In genomic region chr9:69653261-69653660, GRCh38 we compare ENCODE assay signal across 3 cellular contexts.
TF ChIP-seq lines count a peak whose summit lies in the region.

No MANE protein-coding gene starts in this region.

TF ChIP-seq in liver, 16 proteins besides CTCF, POLR2A, EP300 and RAD21:
- TF ChIP-seq FOXA1 (IDR thresholded peaks at IDR 0.05) (peak; percentile 88), GABPA (IDR thresholded peaks at IDR 0.05 in 1 of 2, conservative IDR thresholded peaks at IDR 0.05 in 1 of 2) (no peak), YY1 (IDR thresholded peaks at IDR 0.05) (peak; percentile 77), ATF3 (IDR thresholded peaks at IDR 0.05) (no peak), HNF4G (IDR thresholded peaks at IDR 0.05) (no peak), FOXA2 (IDR thresholded peaks at IDR 0.05) (peak; percentile 93), SP1 (IDR thresholded peaks at IDR 0.05) (peak; percentile 73), NR2F2 (IDR thresholded peaks at IDR 0.05) (no peak), HNF4A (conservative IDR thresholded peaks at IDR 0.05) (peak; percentile 55 to 82), TAF1 (conservative IDR thresholded peaks at IDR 0.05) (no peak), REST (IDR thresholded peaks at IDR 0.05) (peak; percentile 84), RXRA (IDR thresholded peaks at IDR 0.05) (peak; percentile 79 to 92), JUND (IDR thresholded peaks at IDR 0.05) (peak in 1 of 2 donors; percentile 66), EGR1 (IDR thresholded peaks at IDR 0.05; ENCODE audit: low read depth in 2 of 2) (peak in 1 of 2 donors; percentile 60)
- TF ChIP-seq, protein P1, sequence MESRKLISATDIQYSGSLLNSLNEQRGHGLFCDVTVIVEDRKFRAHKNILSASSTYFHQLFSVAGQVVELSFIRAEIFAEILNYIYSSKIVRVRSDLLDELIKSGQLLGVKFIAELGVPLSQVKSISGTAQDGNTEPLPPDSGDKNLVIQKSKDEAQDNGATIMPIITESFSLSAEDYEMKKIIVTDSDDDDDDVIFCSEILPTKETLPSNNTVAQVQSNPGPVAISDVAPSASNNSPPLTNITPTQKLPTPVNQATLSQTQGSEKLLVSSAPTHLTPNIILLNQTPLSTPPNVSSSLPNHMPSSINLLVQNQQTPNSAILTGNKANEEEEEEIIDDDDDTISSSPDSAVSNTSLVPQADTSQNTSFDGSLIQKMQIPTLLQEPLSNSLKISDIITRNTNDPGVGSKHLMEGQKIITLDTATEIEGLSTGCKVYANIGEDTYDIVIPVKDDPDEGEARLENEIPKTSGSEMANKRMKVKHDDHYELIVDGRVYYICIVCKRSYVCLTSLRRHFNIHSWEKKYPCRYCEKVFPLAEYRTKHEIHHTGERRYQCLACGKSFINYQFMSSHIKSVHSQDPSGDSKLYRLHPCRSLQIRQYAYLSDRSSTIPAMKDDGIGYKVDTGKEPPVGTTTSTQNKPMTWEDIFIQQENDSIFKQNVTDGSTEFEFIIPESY (IDR thresholded peaks at IDR 0.05): peak; percentile 34
- TF ChIP-seq, protein P2, sequence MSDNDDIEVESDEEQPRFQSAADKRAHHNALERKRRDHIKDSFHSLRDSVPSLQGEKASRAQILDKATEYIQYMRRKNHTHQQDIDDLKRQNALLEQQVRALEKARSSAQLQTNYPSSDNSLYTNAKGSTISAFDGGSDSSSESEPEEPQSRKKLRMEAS (IDR thresholded peaks at IDR 0.05): peak; percentile 71
TF ChIP-seq in liver: peak in this region for 11.

TF ChIP-seq in HepG2, 621 proteins besides CTCF, POLR2A, EP300 and RAD21:
- TF ChIP-seq REST (IDR thresholded peaks at IDR 0.05; ENCODE audit: borderline replicate concordance in 1 of 2, low read depth in 1 of 2, low read length in 2 of 2) (no peak), RFX3 (CRISPR knock-in tag; IDR thresholded peaks at IDR 0.05) (no peak), ZNF34 (CRISPR knock-in tag; IDR thresholded peaks at IDR 0.05; ENCODE audit: borderline replicate concordance) (no peak), ZSCAN25 (CRISPR knock-in tag; IDR thresholded peaks at IDR 0.05) (no peak), KLF15 (CRISPR knock-in tag; IDR thresholded peaks at IDR 0.05; ENCODE audit: borderline replicate concordance) (no peak), ZNF503 (CRISPR knock-in tag; IDR thresholded peaks at IDR 0.05) (no peak)

TF ChIP-seq in H1, 55 proteins besides CTCF, POLR2A, EP300 and RAD21:
- no peak for TF ChIP-seq SP1 (IDR thresholded peaks at IDR 0.05; ENCODE audit: low read depth, low read length)
- TF ChIP-seq YY1 (IDR thresholded peaks at IDR 0.05; ENCODE audit: low read depth, low read length): no peak
- no peak for TF ChIP-seq HDAC6 (IDR thresholded peaks at IDR 0.05; ENCODE audit: low read depth, low read length)
- TF ChIP-seq RXRA (IDR thresholded peaks at IDR 0.05; ENCODE audit: insufficient read depth, low read depth, low read length): no peak
- TF ChIP-seq SUZ12 (IDR thresholded peaks at IDR 0.05; ENCODE audit: low read length): no peak
- no peak for TF ChIP-seq KDM1A (IDR thresholded peaks at IDR 0.05; ENCODE audit: borderline replicate concordance, low read length)
- no peak for TF ChIP-seq CBX8 (IDR thresholded peaks at IDR 0.05; ENCODE audit: borderline replicate concordance, low read depth, low read length)
- TF ChIP-seq CBX5 (IDR thresholded peaks at IDR 0.05; ENCODE audit: low read depth, low read length): no peak
- TF ChIP-seq CTBP2 (IDR thresholded peaks at IDR 0.05; ENCODE audit: borderline replicate concordance, insufficient read depth, insufficient read length, low read length): no peak
- TF ChIP-seq ASH2L (IDR thresholded peaks at IDR 0.05; ENCODE audit: low read length): no peak
- TF ChIP-seq, protein P3, sequence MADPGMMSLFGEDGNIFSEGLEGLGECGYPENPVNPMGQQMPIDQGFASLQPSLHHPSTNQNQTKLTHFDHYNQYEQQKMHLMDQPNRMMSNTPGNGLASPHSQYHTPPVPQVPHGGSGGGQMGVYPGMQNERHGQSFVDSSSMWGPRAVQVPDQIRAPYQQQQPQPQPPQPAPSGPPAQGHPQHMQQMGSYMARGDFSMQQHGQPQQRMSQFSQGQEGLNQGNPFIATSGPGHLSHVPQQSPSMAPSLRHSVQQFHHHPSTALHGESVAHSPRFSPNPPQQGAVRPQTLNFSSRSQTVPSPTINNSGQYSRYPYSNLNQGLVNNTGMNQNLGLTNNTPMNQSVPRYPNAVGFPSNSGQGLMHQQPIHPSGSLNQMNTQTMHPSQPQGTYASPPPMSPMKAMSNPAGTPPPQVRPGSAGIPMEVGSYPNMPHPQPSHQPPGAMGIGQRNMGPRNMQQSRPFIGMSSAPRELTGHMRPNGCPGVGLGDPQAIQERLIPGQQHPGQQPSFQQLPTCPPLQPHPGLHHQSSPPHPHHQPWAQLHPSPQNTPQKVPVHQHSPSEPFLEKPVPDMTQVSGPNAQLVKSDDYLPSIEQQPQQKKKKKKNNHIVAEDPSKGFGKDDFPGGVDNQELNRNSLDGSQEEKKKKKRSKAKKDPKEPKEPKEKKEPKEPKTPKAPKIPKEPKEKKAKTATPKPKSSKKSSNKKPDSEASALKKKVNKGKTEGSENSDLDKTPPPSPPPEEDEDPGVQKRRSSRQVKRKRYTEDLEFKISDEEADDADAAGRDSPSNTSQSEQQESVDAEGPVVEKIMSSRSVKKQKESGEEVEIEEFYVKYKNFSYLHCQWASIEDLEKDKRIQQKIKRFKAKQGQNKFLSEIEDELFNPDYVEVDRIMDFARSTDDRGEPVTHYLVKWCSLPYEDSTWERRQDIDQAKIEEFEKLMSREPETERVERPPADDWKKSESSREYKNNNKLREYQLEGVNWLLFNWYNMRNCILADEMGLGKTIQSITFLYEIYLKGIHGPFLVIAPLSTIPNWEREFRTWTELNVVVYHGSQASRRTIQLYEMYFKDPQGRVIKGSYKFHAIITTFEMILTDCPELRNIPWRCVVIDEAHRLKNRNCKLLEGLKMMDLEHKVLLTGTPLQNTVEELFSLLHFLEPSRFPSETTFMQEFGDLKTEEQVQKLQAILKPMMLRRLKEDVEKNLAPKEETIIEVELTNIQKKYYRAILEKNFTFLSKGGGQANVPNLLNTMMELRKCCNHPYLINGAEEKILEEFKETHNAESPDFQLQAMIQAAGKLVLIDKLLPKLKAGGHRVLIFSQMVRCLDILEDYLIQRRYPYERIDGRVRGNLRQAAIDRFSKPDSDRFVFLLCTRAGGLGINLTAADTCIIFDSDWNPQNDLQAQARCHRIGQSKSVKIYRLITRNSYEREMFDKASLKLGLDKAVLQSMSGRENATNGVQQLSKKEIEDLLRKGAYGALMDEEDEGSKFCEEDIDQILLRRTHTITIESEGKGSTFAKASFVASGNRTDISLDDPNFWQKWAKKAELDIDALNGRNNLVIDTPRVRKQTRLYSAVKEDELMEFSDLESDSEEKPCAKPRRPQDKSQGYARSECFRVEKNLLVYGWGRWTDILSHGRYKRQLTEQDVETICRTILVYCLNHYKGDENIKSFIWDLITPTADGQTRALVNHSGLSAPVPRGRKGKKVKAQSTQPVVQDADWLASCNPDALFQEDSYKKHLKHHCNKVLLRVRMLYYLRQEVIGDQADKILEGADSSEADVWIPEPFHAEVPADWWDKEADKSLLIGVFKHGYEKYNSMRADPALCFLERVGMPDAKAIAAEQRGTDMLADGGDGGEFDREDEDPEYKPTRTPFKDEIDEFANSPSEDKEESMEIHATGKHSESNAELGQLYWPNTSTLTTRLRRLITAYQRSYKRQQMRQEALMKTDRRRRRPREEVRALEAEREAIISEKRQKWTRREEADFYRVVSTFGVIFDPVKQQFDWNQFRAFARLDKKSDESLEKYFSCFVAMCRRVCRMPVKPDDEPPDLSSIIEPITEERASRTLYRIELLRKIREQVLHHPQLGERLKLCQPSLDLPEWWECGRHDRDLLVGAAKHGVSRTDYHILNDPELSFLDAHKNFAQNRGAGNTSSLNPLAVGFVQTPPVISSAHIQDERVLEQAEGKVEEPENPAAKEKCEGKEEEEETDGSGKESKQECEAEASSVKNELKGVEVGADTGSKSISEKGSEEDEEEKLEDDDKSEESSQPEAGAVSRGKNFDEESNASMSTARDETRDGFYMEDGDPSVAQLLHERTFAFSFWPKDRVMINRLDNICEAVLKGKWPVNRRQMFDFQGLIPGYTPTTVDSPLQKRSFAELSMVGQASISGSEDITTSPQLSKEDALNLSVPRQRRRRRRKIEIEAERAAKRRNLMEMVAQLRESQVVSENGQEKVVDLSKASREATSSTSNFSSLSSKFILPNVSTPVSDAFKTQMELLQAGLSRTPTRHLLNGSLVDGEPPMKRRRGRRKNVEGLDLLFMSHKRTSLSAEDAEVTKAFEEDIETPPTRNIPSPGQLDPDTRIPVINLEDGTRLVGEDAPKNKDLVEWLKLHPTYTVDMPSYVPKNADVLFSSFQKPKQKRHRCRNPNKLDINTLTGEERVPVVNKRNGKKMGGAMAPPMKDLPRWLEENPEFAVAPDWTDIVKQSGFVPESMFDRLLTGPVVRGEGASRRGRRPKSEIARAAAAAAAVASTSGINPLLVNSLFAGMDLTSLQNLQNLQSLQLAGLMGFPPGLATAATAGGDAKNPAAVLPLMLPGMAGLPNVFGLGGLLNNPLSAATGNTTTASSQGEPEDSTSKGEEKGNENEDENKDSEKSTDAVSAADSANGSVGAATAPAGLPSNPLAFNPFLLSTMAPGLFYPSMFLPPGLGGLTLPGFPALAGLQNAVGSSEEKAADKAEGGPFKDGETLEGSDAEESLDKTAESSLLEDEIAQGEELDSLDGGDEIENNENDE (IDR thresholded peaks at IDR 0.05; ENCODE audit: insufficient replicate concordance, low read length): no peak
- no peak for TF ChIP-seq KDM5A (IDR thresholded peaks at IDR 0.05; ENCODE audit: low read length)
- no peak for TF ChIP-seq CHD2 (IDR thresholded peaks at IDR 0.05; ENCODE audit: low read length)
- no peak for TF ChIP-seq SIRT6 (IDR thresholded peaks at IDR 0.05; ENCODE audit: low read length)
- no peak for TF ChIP-seq CREB1 (IDR thresholded peaks at IDR 0.05)
- TF ChIP-seq TAF7 (optimal IDR thresholded peaks at IDR 0.05; ENCODE audit: borderline replicate concordance, low read depth, low read length): no peak
- no peak for TF ChIP-seq TEAD4 (IDR thresholded peaks at IDR 0.05; ENCODE audit: low read depth, low read length)
